Comparison of ENCODE assay signal across 7 cellular contexts in the genomic region with DNA sequence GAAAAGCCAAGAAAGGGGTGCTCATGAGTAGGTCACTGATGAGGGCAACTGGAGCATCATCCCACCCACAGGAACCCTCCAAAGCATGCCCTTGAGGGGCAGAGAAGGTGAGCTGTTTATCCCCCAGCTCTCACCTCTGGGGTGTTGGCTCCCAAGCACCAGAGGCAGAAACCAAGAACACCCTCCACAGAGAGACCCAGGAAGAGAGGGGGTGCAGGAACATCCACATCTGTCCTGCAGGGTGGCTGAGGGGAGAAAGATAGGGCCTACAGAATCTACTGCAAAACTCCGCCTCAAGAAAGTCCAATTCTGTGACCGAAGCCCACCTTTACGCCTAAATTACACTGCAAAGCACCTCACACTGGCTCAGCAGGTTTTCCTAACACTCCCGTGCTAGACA.
"Had no signal": no experiment of that assay in that cellular context is flagged by ENCODE, and none has a peak within 500 bp of the region (broad histone marks: within the 10 kb centered on the region; RNA-seq: fewer than 3 reads in every experiment).

No MANE protein-coding gene starts in this region.

- H3K27me3 Mint-ChIP-seq: IgD-negative memory B cell had no signal

- H3K36me3 Mint-ChIP-seq: IgD-negative memory B cell had no signal

- DNase-seq: IMR-90, KBM-7, KG1 had no signal

- ATAC-seq: HepG2, K562 had no signal

- H3K27ac ChIP-seq: HL-60 had no signal

- H3K9me3 Mint-ChIP-seq: IgD-negative memory B cell had no signal

- H3K4me3 Mint-ChIP-seq: IgD-negative memory B cell had no signal

- H3K4me3 ChIP-seq: K562 had no signal
